Comparison of ENCODE assay signal across 1 cellular context in the genomic region with DNA sequence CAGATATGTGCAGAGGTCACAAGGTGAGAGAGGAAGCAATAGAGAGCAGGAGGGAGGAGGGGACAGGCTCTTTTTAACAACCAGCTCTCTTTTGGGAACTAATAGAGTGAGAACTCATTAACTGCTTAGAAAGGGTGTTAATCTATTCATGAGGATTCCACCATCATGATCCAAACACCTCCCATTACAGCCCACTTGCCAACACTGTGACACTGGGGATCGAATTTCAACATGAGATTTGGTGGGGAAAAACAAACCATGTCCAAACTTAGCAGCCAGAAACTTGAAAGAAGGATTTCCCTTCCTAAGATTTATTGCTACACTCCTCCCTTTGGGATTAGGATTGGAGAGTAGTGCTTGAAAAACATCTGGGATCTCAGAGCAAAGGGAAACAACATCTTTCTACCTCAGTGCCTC.
TF ChIP-seq lines count a peak whose summit lies in the region.

No MANE protein-coding gene starts in this region.

TF ChIP-seq in WTC11, 78 proteins besides CTCF, POLR2A, EP300 and RAD21 (continued from another document):
- TF ChIP-seq, protein P1, sequence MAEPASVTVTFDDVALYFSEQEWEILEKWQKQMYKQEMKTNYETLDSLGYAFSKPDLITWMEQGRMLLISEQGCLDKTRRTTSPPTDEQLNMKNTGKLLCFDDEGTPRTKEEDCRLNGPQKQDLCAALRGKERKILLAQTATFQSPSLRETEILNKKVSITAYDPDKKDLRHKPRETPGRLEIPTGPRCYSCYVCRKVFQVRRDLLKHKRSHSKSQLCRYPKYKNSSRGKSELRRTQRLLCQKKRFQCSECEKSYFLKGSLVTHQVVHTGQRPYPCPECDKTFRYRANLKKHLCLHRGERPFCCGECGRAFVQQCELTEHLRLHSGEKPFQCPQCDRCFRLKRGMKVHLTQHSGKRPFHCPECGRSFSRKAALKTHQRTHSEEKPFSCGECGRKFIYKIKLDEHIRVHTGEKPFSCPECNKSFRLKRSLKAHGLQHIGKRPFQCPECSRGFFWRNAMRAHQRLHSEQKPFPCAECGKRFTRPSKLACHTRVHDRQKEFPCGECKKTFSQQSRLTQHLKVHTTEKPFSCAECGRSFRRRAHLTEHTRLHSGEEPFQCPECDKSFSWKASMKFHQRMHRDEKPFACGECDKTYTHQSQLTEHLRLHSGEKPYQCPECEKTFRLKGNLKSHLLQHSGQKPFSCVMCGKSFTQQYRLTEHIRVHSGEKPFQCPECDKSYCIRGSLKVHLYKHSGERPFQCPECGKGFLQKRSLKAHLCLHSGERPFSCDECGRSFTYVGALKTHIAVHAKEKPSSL (CRISPR knock-in tag; conservative IDR thresholded peaks at IDR 0.05) = no peak
- no peak for TF ChIP-seq NR2C2 (CRISPR knock-in tag; IDR thresholded peaks at IDR 0.05)
- no peak for TF ChIP-seq CREM (CRISPR knock-in tag; IDR thresholded peaks at IDR 0.05)
- TF ChIP-seq HMGA2 (CRISPR knock-in tag; IDR thresholded peaks at IDR 0.05) = no peak
- TF ChIP-seq FOXJ3 (CRISPR knock-in tag; IDR thresholded peaks at IDR 0.05; ENCODE audit: borderline replicate concordance) = no peak
